ENCODE assay signal across 15 cellular contexts in genomic region chr1:107358611-107359342, GRCh38.
DNase-seq lines count a peak whose midpoint lies in the region; ATAC-seq lines count a peak whose summit lies in the region.
"Had no signal": no experiment of that assay in that cellular context is flagged by ENCODE, and none has a peak within 500 bp of the region (broad histone marks: within the 10 kb centered on the region; RNA-seq: fewer than 3 reads in every experiment).

No MANE protein-coding gene starts in this region.

- no peaks in the 10 kb centered on the region for H3K9me3 Mint-ChIP-seq in activated T-cell treated with anti-CD3 and anti-CD28 coated beads, Interleukin-2, amount 50 U/mL, for 24 hours
- H3K9me3 Mint-ChIP-seq: central memory CD8-positive, alpha-beta T cell had no signal

- 36 to 43% methylated on average over 5 of the region's 5 CpGs for WGBS in aorta, 2 donors

- ATAC-seq in HG02798 (IDR thresholded peaks at IDR 0.05; ENCODE audit: poor library complexity, unreplicated experiment): peak; percentile 10
- ATAC-seq in aorta (ENCODE audit: low FRiP score): no peak
- ATAC-seq in HG03457 (IDR thresholded peaks at IDR 0.05; ENCODE audit: unreplicated experiment): no peak
- ATAC-seq: activated CD4-positive, CD25-positive, alpha-beta regulatory T cell treated with anti-CD3 and anti-CD28 coated beads, Interleukin-2, amount 50 U/mL, for 24 hours; HCT116; mucosa of descending colon had no signal

- H3K4me1 Mint-ChIP-seq in activated T-cell treated with anti-CD3 and anti-CD28 coated beads, Interleukin-2, amount 50 U/mL, for 24 hours (ENCODE audit: low read depth): no peaks in the 10 kb centered on the region
- H3K4me1 Mint-ChIP-seq: central memory CD8-positive, alpha-beta T cell had no signal

- H3K27me3 ChIP-seq in aorta (ENCODE audit: control insufficient read depth in 1 of 2, insufficient read depth in 2 of 2, low read length in 1 of 2): no peaks in the 10 kb centered on the region

- DNase-seq in COR-L47 (lab: John Stamatoyannopoulos, UW) (peak; percentile 9), NCI-H748 treated with DMSO at 0.1 percent for 48 hours (lab: John Stamatoyannopoulos, UW) (peak; percentile 24), germinal center (ENCODE audit: low spot score) (peak; percentile 4), aorta (no peak), NK-92 (lab: John Stamatoyannopoulos, UW; ENCODE audit: unreplicated experiment) (no peak)
- no peak for DNase-seq in activated T-cell treated with anti-CD3 and anti-CD28 coated beads, Interleukin-2, amount 50 U/mL, for 24 hours
- DNase-seq: glutamatergic neuron, mucosa of descending colon, NCI-H226 had no signal

- no peaks in the 10 kb centered on the region for H3K27me3 Mint-ChIP-seq in activated T-cell treated with anti-CD3 and anti-CD28 coated beads, Interleukin-2, amount 50 U/mL, for 24 hours
- H3K27me3 Mint-ChIP-seq: activated naive CD8-positive, alpha-beta T cell; central memory CD8-positive, alpha-beta T cell had no signal

- no peaks in the 10 kb centered on the region for H3K36me3 ChIP-seq in aorta (ENCODE audit: control insufficient read depth in 1 of 2, insufficient read depth in 2 of 2, low read length in 1 of 2)

- H3K36me3 Mint-ChIP-seq in activated T-cell treated with anti-CD3 and anti-CD28 coated beads, Interleukin-2, amount 50 U/mL, for 24 hours (ENCODE audit: low read depth): no peaks in the 10 kb centered on the region
- H3K36me3 Mint-ChIP-seq: activated naive CD8-positive, alpha-beta T cell had no signal

- H3K4me3 Mint-ChIP-seq in activated T-cell treated with anti-CD3 and anti-CD28 coated beads, Interleukin-2, amount 50 U/mL, for 24 hours: no peak overlapping the region
- H3K4me3 Mint-ChIP-seq: activated naive CD8-positive, alpha-beta T cell; central memory CD8-positive, alpha-beta T cell had no signal

- H3K4me1 ChIP-seq in aorta (ENCODE audit: control insufficient read depth in 1 of 2, insufficient read depth in 2 of 2, low read length in 2 of 2): no peaks in the 10 kb centered on the region

- no peak overlapping the region for H3K4me3 ChIP-seq in aorta (ENCODE audit: low read length in 2 of 2)
- H3K4me3 ChIP-seq: mucosa of descending colon had no signal

- H3K27ac Mint-ChIP-seq in activated T-cell treated with anti-CD3 and anti-CD28 coated beads, Interleukin-2, amount 50 U/mL, for 24 hours: no peak overlapping the region
- H3K27ac Mint-ChIP-seq: activated naive CD8-positive, alpha-beta T cell had no signal

- no peaks in the 10 kb centered on the region for H3K9me3 ChIP-seq in aorta (ENCODE audit: control insufficient read depth, low read length)
- H3K9me3 ChIP-seq: mucosa of descending colon had no signal

- intact Hi-C loops in aorta (cut with DNase I): no loop called here

- H3K27ac ChIP-seq in aorta (ENCODE audit: low read depth in 1 of 2, low read length in 2 of 2): no peak overlapping the region

Comparison
In these comparisons a context has a peak if more than half of its experiments do, and no peak if none do; other contexts are left out.
1. DNase-seq: peak in COR-L47 (single experiment), NCI-H748 treated with DMSO at 0.1 percent for 48 hours (single experiment) and germinal center (single experiment); none in aorta (0 of 2), NK-92 (single experiment) and activated T-cell treated with anti-CD3 and anti-CD28 coated beads, Interleukin-2, amount 50 U/mL, for 24 hours (single experiment).